Comparison of ENCODE assay signal across 17 cellular contexts in genomic region chr18:22829781-22830180, GRCh38.
DNase-seq lines count a peak whose midpoint lies in the region; ATAC-seq and TF ChIP-seq lines count a peak whose summit lies in the region.
"Had no signal": no experiment of that assay in that cellular context is flagged by ENCODE, and none has a peak within 500 bp of the region (broad histone marks: within the 10 kb centered on the region; RNA-seq: fewer than 3 reads in every experiment).

No MANE protein-coding gene starts in this region.

- CTCF ChIA-PET in HCT116 (lab: Charles Lee) = no interaction called here

- ATAC-seq in HCT116 = no peak
- ATAC-seq: K562, Right ventricle myocardium inferior, SK-N-SH treated with all-trans-retinoic acid at 6 μM for 48 hours had no signal

- no peaks in the 10 kb centered on the region for H3K9me3 ChIP-seq in HCT116 (ENCODE audit: control insufficient read depth in 1 of 2, insufficient read depth in 1 of 2, low read depth in 1 of 2, low read length in 2 of 2)
- no peaks in the 10 kb centered on the region for H3K9me3 ChIP-seq in effector memory CD4-positive, alpha-beta T cell (ENCODE audit: control insufficient read depth, low read length)

- RAD21 ChIA-PET in HCT116 (lab: Charles Lee; ENCODE audit: low non-redundant PET in 1 of 2, low total read pairs in 2 of 2, uncharacterized antibody in 2 of 2, unreplicated experiment in 2 of 2) = no interaction called here

- DNase-seq in DMS153 (lab: John Stamatoyannopoulos, UW) (peak; percentile 77), HCT116 (ENCODE audit: low read depth, low spot score) (no peak), NCI-H2196 (lab: John Stamatoyannopoulos, UW; ENCODE audit: unreplicated experiment) (peak; percentile 26), epithelial cell of prostate (ENCODE audit: low read depth, low spot score) (no peak), erythroblast (lab: John Stamatoyannopoulos, UW) (no peak), Ammon's horn (ENCODE audit: low spot score) (no peak)
- no peak for DNase-seq in effector memory CD4-positive, alpha-beta T cell
- DNase-seq: Caco-2, DMS79 treated with DMSO at 0.1 percent for 48 hours, GDM1, NCI-H1092 treated with DMSO at 0.1 percent for 48 hours, NCI-H1694 treated with DMSO at 0.1 percent for 48 hours, NCI-H774, PC-9 had no signal

- no peaks in the 10 kb centered on the region for H3K27me3 ChIP-seq in HCT116 (ENCODE audit: insufficient read depth, low read length)
- no peaks in the 10 kb centered on the region for H3K27me3 ChIP-seq in effector memory CD4-positive, alpha-beta T cell (replicated peaks; ENCODE audit: control insufficient read depth, insufficient read depth, low read length, poor library complexity, severe bottlenecking)

- intact Hi-C loops in HCT116 (cut with micrococcal nuclease) = no loop called here

- H3K4me1 ChIP-seq in HCT116 (ENCODE audit: control insufficient read depth in 1 of 2, insufficient read depth in 2 of 2, low read length in 2 of 2) = peaks cover 24 to 43% of the 10 kb centered on the region in 2 experiments
- no peaks in the 10 kb centered on the region for H3K4me1 ChIP-seq in effector memory CD4-positive, alpha-beta T cell (ENCODE audit: control insufficient read depth, insufficient read depth, low read length, poor library complexity, severe bottlenecking)

- no peak overlapping the region for H3K4me3 ChIP-seq in HCT116 (replicated peaks in 1 of 2; ENCODE audit: low read depth in 1 of 2, low read length in 2 of 2)
- no peak overlapping the region for H3K4me3 ChIP-seq in effector memory CD4-positive, alpha-beta T cell (ENCODE audit: insufficient read depth, low read depth, low read length, poor library complexity, severe bottlenecking)
- H3K4me3 ChIP-seq: K562, PC-9 had no signal

- no peak overlapping the region for H2AFZ ChIP-seq in HCT116 (ENCODE audit: low read depth, low read length, poor library complexity, severe bottlenecking)
- H2AFZ ChIP-seq: PC-9 had no signal

- no peaks in the 10 kb centered on the region for H3K9me2 ChIP-seq in HCT116 (ENCODE audit: insufficient read depth)

- no peaks in the 10 kb centered on the region for H3K36me3 ChIP-seq in HCT116 (ENCODE audit: control insufficient read depth in 1 of 2, insufficient read depth in 2 of 2, low read length in 2 of 2)
- no peaks in the 10 kb centered on the region for H3K36me3 ChIP-seq in effector memory CD4-positive, alpha-beta T cell (ENCODE audit: control insufficient read depth, insufficient read depth, low read length)

- POLR2A ChIA-PET in HCT116 (lab: Charles Lee) = no interaction called here

- no TSS peak for BruUV-seq in HCT116 (replicated peaks; lab: Mats Ljungman, UMichigan)

- H3K79me2 ChIP-seq in HCT116 (ENCODE audit: insufficient read depth, low read length) = no peaks in the 10 kb centered on the region

- TF ChIP-seq CTCF in HCT116 (IDR thresholded peaks at IDR 0.05 in 2 of 3, conservative IDR thresholded peaks at IDR 0.05 in 1 of 3; ENCODE audit: borderline replicate concordance in 1 of 3, insufficient read depth in 1 of 3, low read depth in 2 of 3, low read length in 2 of 3) = no peak

- no peak overlapping the region for H3K9ac ChIP-seq in HCT116 (ENCODE audit: low read length)

- TF ChIP-seq POLR2A in HCT116 (IDR thresholded peaks at IDR 0.05; ENCODE audit: borderline replicate concordance, extremely low read depth, insufficient read depth, insufficient read length) = no peak
- no peak for TF ChIP-seq POLR2A in erythroblast (IDR thresholded peaks at IDR 0.05; ENCODE audit: low read length)

- H3K4me2 ChIP-seq in HCT116 (ENCODE audit: low read length) = no peak overlapping the region
- H3K4me2 ChIP-seq: PC-9 had no signal

- no peaks in the 10 kb centered on the region for H4K20me1 ChIP-seq in HCT116 (ENCODE audit: insufficient read depth)

- H3K27ac ChIP-seq in HCT116 (ENCODE audit: low read depth, low read length) (no peak overlapping the region), epithelial cell of prostate (peak overlapping the region; percentile 97)
- no peak overlapping the region for H3K27ac ChIP-seq in effector memory CD4-positive, alpha-beta T cell (ENCODE audit: insufficient read depth, low read length, poor library complexity, severe bottlenecking)
- H3K27ac ChIP-seq: PC-9 had no signal

- TF ChIP-seq RAD21 in HCT116 (IDR thresholded peaks at IDR 0.05; ENCODE audit: low read depth) = no peak

TF ChIP-seq in HCT116, 20 proteins besides CTCF, POLR2A, EP300 and RAD21:
- TF ChIP-seq CBX3 (IDR thresholded peaks at IDR 0.05; ENCODE audit: low read depth) (0 out of 2 replicates have a peak, but pooled peaks have one; percentile 23), ZFX (IDR thresholded peaks at IDR 0.05) (no peak), SIN3A (IDR thresholded peaks at IDR 0.05; ENCODE audit: low read depth) (no peak), MAX (IDR thresholded peaks at IDR 0.05) (peak; percentile 37; the same call in 1 of the 2 replicates)

Comparison
In these comparisons a context has a peak if more than half of its experiments do, and no peak if none do; other contexts are left out.
1. DNase-seq: peak in DMS153 (single experiment) and NCI-H2196 (single experiment); none in HCT116 (single experiment), epithelial cell of prostate (single experiment), effector memory CD4-positive, alpha-beta T cell (0 of 3), erythroblast (0 of 2) and Ammon's horn (single experiment).